Comparison of ENCODE assay signal across 8 cellular contexts in the genomic region with DNA sequence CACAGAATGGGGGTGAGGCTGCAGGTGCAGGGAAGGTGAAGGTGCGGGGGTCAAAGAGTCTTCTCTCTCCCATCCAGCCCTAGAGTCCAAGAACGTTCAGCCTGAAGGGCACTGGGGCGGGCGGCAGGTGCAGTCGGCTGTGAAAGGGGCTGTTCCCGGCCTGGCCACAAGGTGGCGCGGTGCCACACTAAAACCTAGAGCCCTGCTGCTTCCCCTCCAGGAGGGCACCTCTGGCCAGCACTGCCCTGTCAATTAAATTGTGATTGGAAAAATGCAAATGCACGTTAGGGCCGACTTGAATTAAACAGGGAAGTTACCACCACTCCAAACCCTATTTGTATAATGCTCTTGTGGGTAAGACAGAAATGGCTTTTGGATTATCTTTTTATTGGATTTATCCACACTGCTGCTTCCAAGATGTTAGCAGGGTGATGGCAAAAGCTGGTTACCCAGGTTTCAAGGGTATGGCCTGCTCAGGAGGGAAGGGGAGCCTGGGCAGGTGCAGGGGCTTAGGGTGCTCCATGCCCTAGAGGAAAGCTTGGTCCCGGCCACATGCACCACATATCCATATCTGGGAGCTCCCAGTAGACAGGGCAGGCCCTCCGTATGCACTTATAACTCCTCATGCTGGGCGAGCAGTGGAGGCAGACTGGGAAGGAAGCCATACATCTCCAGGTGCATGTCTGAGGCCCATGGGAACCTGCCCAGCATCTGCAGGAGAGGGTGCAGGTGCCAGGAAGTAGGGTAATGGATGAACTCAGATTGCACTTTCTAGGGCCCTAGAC.
DNase-seq lines count a peak whose midpoint lies in the region; ATAC-seq and TF ChIP-seq lines count a peak whose summit lies in the region.

No MANE protein-coding gene starts in this region.

- no peaks in the 10 kb centered on the region for H3K36me3 Mint-ChIP-seq in activated CD4-positive, alpha-beta T cell treated with anti-CD3 and anti-CD28 coated beads, Interleukin-2, amount 10 ng/mL, durations not matched to agents 7 days and 5 days (ENCODE audit: low read depth)

- H3K4me1 ChIP-seq in colonic mucosa, result no peaks in the 10 kb centered on the region
- H3K4me1 ChIP-seq in right lobe of liver, result peaks cover 0 to 19% (median 5%) of the 10 kb centered on the region in 4 donors

- no peak overlapping the region for H3K27ac ChIP-seq in colonic mucosa
- no peak overlapping the region for H3K27ac ChIP-seq in right lobe of liver

- H3K9me3 ChIP-seq in colonic mucosa, result no peaks in the 10 kb centered on the region
- no peaks in the 10 kb centered on the region for H3K9me3 ChIP-seq in right lobe of liver

- DNase-seq in DMS79 (lab: John Stamatoyannopoulos, UW) (peak; percentile 48), NCI-H524 (lab: John Stamatoyannopoulos, UW) (peak; percentile 13 to 70), colonic mucosa (peak; percentile 86), right lobe of liver (peak; percentile 80 to 86 (median 84))
- peak; percentile 70 for DNase-seq in activated CD4-positive, alpha-beta T cell treated with anti-CD3 and anti-CD28 coated beads, Interleukin-2, amount 10 ng/mL, durations not matched to agents 7 days and 5 days
- peak; percentile 43 to 73 (median 62) for DNase-seq in stimulated activated CD4-positive, alpha-beta T cell treated with anti-CD3 and anti-CD28 coated beads, TNF-alpha, amount 100 ng/mL, for 24 hours (ENCODE audit: low read depth in 3 of 3)

- no peaks in the 10 kb centered on the region for H3K27me3 Mint-ChIP-seq in activated CD4-positive, alpha-beta T cell treated with anti-CD3 and anti-CD28 coated beads, Interleukin-2, amount 10 ng/mL, durations not matched to agents 7 days and 5 days

- H3K4me3 Mint-ChIP-seq in activated CD4-positive, alpha-beta T cell treated with anti-CD3 and anti-CD28 coated beads, Interleukin-2, amount 10 ng/mL, durations not matched to agents 7 days and 5 days, result no peak overlapping the region

- no peaks in the 10 kb centered on the region for H3K27me3 ChIP-seq in colonic mucosa
- no peaks in the 10 kb centered on the region for H3K27me3 ChIP-seq in right lobe of liver

- TF ChIP-seq POLR2A in right lobe of liver (IDR thresholded peaks at IDR 0.05), result no peak

- H3K9me3 Mint-ChIP-seq in activated CD4-positive, alpha-beta T cell treated with anti-CD3 and anti-CD28 coated beads, Interleukin-2, amount 10 ng/mL, durations not matched to agents 7 days and 5 days, result no peaks in the 10 kb centered on the region

- H3K4me3 ChIP-seq in colonic mucosa (no peak overlapping the region), right lobe of liver (no peak overlapping the region)

- intact Hi-C loops in colonic mucosa (cut with DNase I), result loop anchor here (1.0 to 5.0 kb wide), 2 partner anchors 160 to 228 kb away; no protein-coding TSS in a partner anchor
- intact Hi-C loops in right lobe of liver (cut with DNase I), result loop anchor here (5.0 kb wide), 3 partner anchors 158 to 228 kb away; no protein-coding TSS in a partner anchor

- 22% methylated on average over 8 of the region's 13 CpGs for WGBS in right lobe of liver (ENCODE audit: insufficient coverage, low coverage, low lambda C conversion rate, missing lambda C conversion rate)

- no peaks in the 10 kb centered on the region for H3K4me1 Mint-ChIP-seq in activated CD4-positive, alpha-beta T cell treated with anti-CD3 and anti-CD28 coated beads, Interleukin-2, amount 10 ng/mL, durations not matched to agents 7 days and 5 days

- no peak overlapping the region for H3K27ac Mint-ChIP-seq in activated CD4-positive, alpha-beta T cell treated with anti-CD3 and anti-CD28 coated beads, Interleukin-2, amount 10 ng/mL, durations not matched to agents 7 days and 5 days

- TF ChIP-seq CTCF in colonic mucosa (IDR thresholded peaks at IDR 0.05), result peak; percentile 97
- TF ChIP-seq CTCF in right lobe of liver (IDR thresholded peaks at IDR 0.05), result peak; percentile 94 to 96 (median 95)

- ATAC-seq in HG02678 (IDR thresholded peaks at IDR 0.05; ENCODE audit: unreplicated experiment), result peak; percentile 67
- ATAC-seq in right lobe of liver, result peak; percentile 88 to 93 (median 90)
- no peak for ATAC-seq in GM21717 (IDR thresholded peaks at IDR 0.05; ENCODE audit: unreplicated experiment)

- POLR2A ChIA-PET in activated CD4-positive, alpha-beta T cell treated with anti-CD3 and anti-CD28 coated beads, Interleukin-2, amount 10 ng/mL, durations not matched to agents 7 days and 5 days (lab: Charles Lee), result no interaction called here

- no peaks in the 10 kb centered on the region for H3K36me3 ChIP-seq in colonic mucosa
- no peaks in the 10 kb centered on the region for H3K36me3 ChIP-seq in right lobe of liver

- CTCF ChIA-PET in activated CD4-positive, alpha-beta T cell treated with anti-CD3 and anti-CD28 coated beads, Interleukin-2, amount 10 ng/mL, durations not matched to agents 7 days and 5 days (lab: Charles Lee), result interaction anchor here (0.7 to 0.8 kb wide), 2 partner anchors 28 to 232 kb away, joined by 3 read pairs; no protein-coding TSS in a partner anchor

- H3K9ac ChIP-seq in colonic mucosa (ENCODE audit: low read depth in 2 of 2, low read length in 2 of 2), result no peak overlapping the region
